25 cellular contexts compared by ENCODE assay signal in the genomic region with DNA sequence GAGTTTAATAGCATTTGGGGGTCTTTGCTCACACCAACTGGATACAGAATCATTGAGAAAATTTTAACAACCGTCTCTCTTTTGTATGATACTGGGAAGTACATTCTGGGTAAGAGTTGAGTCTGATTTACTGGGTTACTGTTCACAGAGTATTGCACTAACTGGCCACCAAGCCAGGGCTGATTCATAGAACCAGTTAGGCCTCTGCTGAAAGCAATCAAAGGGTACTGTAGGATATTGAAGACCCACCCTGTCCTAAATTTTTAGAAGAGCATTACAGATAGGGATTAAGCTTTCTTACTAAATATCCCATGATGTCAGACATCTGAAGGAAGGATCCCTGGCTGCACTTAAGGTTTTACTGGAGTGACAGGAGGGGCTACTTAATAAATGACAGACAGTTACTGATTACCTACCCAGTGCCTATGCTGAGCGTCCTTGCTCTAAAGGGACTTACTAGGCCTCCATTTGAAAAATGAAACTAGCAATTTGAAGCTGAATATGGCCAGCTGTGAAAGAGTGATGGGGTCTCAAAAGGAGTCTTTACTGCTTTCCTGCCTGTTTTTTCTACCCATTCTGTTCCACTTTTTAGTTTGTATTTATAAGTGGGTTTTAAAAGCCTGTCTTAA.
A peak's percentile ranks its signal among the peaks of the same experiment; 100 is the strongest.
DNase-seq lines count a peak whose midpoint lies in the region; ATAC-seq, FAIRE-seq and TF ChIP-seq lines count a peak whose summit lies in the region.
"Had no signal": no experiment of that assay in that cellular context is flagged by ENCODE, and none has a peak within 500 bp of the region (broad histone marks: within the 10 kb centered on the region; RNA-seq: fewer than 3 reads in every experiment).

No MANE protein-coding gene starts in this region.

- H3K4me1 ChIP-seq in GM12878 (ENCODE audit: control insufficient read depth, insufficient read depth, low read length) (no peaks in the 10 kb centered on the region), PC-9 (replicated peaks; ENCODE audit: insufficient read depth) (no peaks in the 10 kb centered on the region), esophagus squamous epithelium (peaks cover 0 to 14% (median 0%) of the 10 kb centered on the region in 3 donors)

- H3K9me3 ChIP-seq in GM12878 (replicated peaks; ENCODE audit: control insufficient read depth, insufficient read depth, low read length) = no peaks in the 10 kb centered on the region
- no peaks in the 10 kb centered on the region for H3K9me3 ChIP-seq in PC-9 (ENCODE audit: insufficient read depth, low read depth)
- no peaks in the 10 kb centered on the region for H3K9me3 ChIP-seq in esophagus squamous epithelium
- H3K9me3 ChIP-seq: MG63 had no signal

- DNase-seq in GM12878 (ENCODE audit: low read depth, low spot score) = no peak
- peak; percentile 28 for DNase-seq in left kidney (ENCODE audit: low read depth, low spot score)
- DNase-seq in PC-9 = no peak
- no peak for DNase-seq in esophagus squamous epithelium (lab: John Stamatoyannopoulos, UW)
- DNase-seq in omental fat pad (ENCODE audit: low spot score) = no peak
- DNase-seq in NCI-H1694 treated with DMSO at 0.1 percent for 48 hours (lab: John Stamatoyannopoulos, UW) = no peak
- DNase-seq: GDM1, H7, HFFc6, MG63, NCI-H1092, NCI-H1436 treated with DMSO at 0.1 percent for 48 hours, NCI-H2029, NCI-H2171 treated with DMSO at 0.1 percent for 48 hours, NCI-H446 treated with DMSO at 0.1 percent for 48 hours, NCI-H526 treated with DMSO at 0.1 percent for 48 hours, SIG-M5, T-cell had no signal

- no peak overlapping the region for H3K4me3 ChIP-seq in GM12878
- H3K4me3 ChIP-seq in PC-9 = no peak overlapping the region
- H3K4me3 ChIP-seq in esophagus squamous epithelium = no peak overlapping the region
- H3K4me3 ChIP-seq: K562, MG63 had no signal

- intact Hi-C loops in GM12878 (cut with micrococcal nuclease; ENCODE audit: unreplicated experiment) (no loop called here), PC-9 (cut with micrococcal nuclease; ENCODE audit: unreplicated experiment) (no loop called here), esophagus squamous epithelium (cut with DNase I) (no loop called here)

- no peaks in the 10 kb centered on the region for H3F3A ChIP-seq in PC-9 (ENCODE audit: insufficient read depth, low read depth)

- H3K27ac ChIP-seq in GM12878 (ENCODE audit: control insufficient read depth, insufficient read depth) = no peak overlapping the region
- H3K27ac ChIP-seq in PC-9 = no peak overlapping the region
- H3K27ac ChIP-seq in esophagus squamous epithelium = no peak overlapping the region
- H3K27ac ChIP-seq: HL-60 had no signal

- CTCF ChIA-PET in GM12878 (lab: Yijun Ruan, JAX) = interaction anchor here (1.1 kb wide), 1 partner anchor 37 kb away, joined by 3 read pairs; no protein-coding TSS in a partner anchor
- CTCF ChIA-PET in PC-9 (lab: Charles Lee) = no interaction called here

- POLR2A ChIA-PET in GM12878 (lab: Charles Lee) = no interaction called here
- POLR2A ChIA-PET in PC-9 (lab: Charles Lee; ENCODE audit: unreplicated experiment) = no interaction called here

- no peaks in the 10 kb centered on the region for H3K9me2 ChIP-seq in PC-9 (ENCODE audit: insufficient read depth)

- BruUV-seq in GM12878 (replicated peaks; lab: Mats Ljungman, UMichigan) (no TSS peak), PC-9 (replicated peaks; lab: Mats Ljungman, UMichigan) (no TSS peak)

- TF ChIP-seq RAD21 in GM12878 (IDR thresholded peaks at IDR 0.05; ENCODE audit: insufficient read depth, low read depth, low read length) = no peak

- ATAC-seq in GM18861 (IDR thresholded peaks at IDR 0.05; ENCODE audit: unreplicated experiment) = peak; percentile 48
- peak; percentile 52 for ATAC-seq in GM19452 (IDR thresholded peaks at IDR 0.05; ENCODE audit: unreplicated experiment)
- ATAC-seq in GM12878 = peak; percentile 20; the same call in 1 of the 3 replicates
- no peak for ATAC-seq in omental fat pad (ENCODE audit: low FRiP score)
- ATAC-seq: HepG2, K562, SK-N-SH treated with all-trans-retinoic acid at 6 μM for 48 hours, T-cell had no signal

- no peak overlapping the region for H3K9ac ChIP-seq in GM12878 (ENCODE audit: control insufficient read depth, insufficient read depth, low read length)

- no peak for TF ChIP-seq EP300 in GM12878 (IDR thresholded peaks at IDR 0.05; ENCODE audit: borderline replicate concordance in 1 of 2, control insufficient read depth in 1 of 2, low read depth in 2 of 2, low read length in 2 of 2)

- no peak overlapping the region for H3K4me2 ChIP-seq in GM12878 (ENCODE audit: control insufficient read depth, insufficient read depth)
- no peak overlapping the region for H3K4me2 ChIP-seq in PC-9

- H2AFZ ChIP-seq in GM12878 (ENCODE audit: control insufficient read depth, low read depth, low read length) = no peak overlapping the region
- no peak overlapping the region for H2AFZ ChIP-seq in PC-9

- 22% methylated on average over 2 of the region's 2 CpGs for WGBS in GM12878 (ENCODE audit: insufficient coverage, insufficient replicate concordance, low lambda C conversion rate, missing lambda C conversion rate)
- WGBS in esophagus squamous epithelium, 2 donors = 81 to 89% methylated on average over 2 of the region's 2 CpGs

- TF ChIP-seq POLR2A in GM12878 (IDR thresholded peaks at IDR 0.05; ENCODE audit: low read depth, low read length) (no peak), esophagus squamous epithelium (IDR thresholded peaks at IDR 0.05) (no peak)

- FAIRE-seq in GM12878 (lab: Jason Lieb, UNC) = no peak
- FAIRE-seq: A204.1, HepG2, K562 had no signal

- H3K79me2 ChIP-seq in GM12878 (ENCODE audit: control insufficient read depth, insufficient read depth, low read length) (no peaks in the 10 kb centered on the region), PC-9 (ENCODE audit: low read depth) (no peaks in the 10 kb centered on the region)

- in situ Hi-C loops in GM12878 (cut with MboI) = no loop called here

- TF ChIP-seq CTCF in GM12878 (IDR thresholded peaks at IDR 0.05 in 2 of 3, conservative IDR thresholded peaks at IDR 0.05 in 1 of 3; ENCODE audit: control insufficient read depth in 2 of 3, extremely low read depth in 1 of 3, insufficient read depth in 1 of 3, low read depth in 3 of 3, low read length in 3 of 3) (no peak), PC-9 (conservative IDR thresholded peaks at IDR 0.05) (no peak), esophagus squamous epithelium (IDR thresholded peaks at IDR 0.05) (no peak), omental fat pad (IDR thresholded peaks at IDR 0.05) (no peak)

- H4K20me1 ChIP-seq in GM12878 (ENCODE audit: control insufficient read depth, insufficient read depth) (no peaks in the 10 kb centered on the region), PC-9 (ENCODE audit: insufficient read depth) (no peaks in the 10 kb centered on the region)

- SMC1A ChIA-PET in GM12878 (lab: Charles Lee; ENCODE audit: uncharacterized antibody, unreplicated experiment) = interaction anchor here (0.7 kb wide), 1 partner anchor 9 kb away, joined by 3 read pairs; no protein-coding TSS in a partner anchor

- RAD21 ChIA-PET in GM12878 (lab: Charles Lee; ENCODE audit: unreplicated experiment) = interaction anchor here (1.4 kb wide), 1 partner anchor 144 kb away, joined by 3 read pairs; no protein-coding TSS in a partner anchor

- H3K27me3 ChIP-seq in GM12878 (replicated peaks in 1 of 2; ENCODE audit: control insufficient read depth in 2 of 2, insufficient read depth in 2 of 2, low read length in 1 of 2) = no peaks in the 10 kb centered on the region
- H3K27me3 ChIP-seq in PC-9 (ENCODE audit: insufficient read depth, low read depth) = no peaks in the 10 kb centered on the region
- no peaks in the 10 kb centered on the region for H3K27me3 ChIP-seq in esophagus squamous epithelium
- H3K27me3 ChIP-seq: MG63 had no signal

- H3K36me3 ChIP-seq in GM12878 (ENCODE audit: control insufficient read depth in 2 of 2, insufficient read depth in 2 of 2, low read length in 1 of 2) (no peaks in the 10 kb centered on the region; a peak in 1 of 4 replicates), PC-9 (ENCODE audit: low read depth) (no peaks in the 10 kb centered on the region), esophagus squamous epithelium (peaks cover 0 to 4% (median 0%) of the 10 kb centered on the region in 3 donors)
- H3K36me3 ChIP-seq: MG63 had no signal

TF ChIP-seq in GM12878, 131 proteins besides CTCF, POLR2A, EP300 and RAD21 (continues in another document):
- no peak for TF ChIP-seq SREBF1 (IDR thresholded peaks at IDR 0.05; ENCODE audit: low read length)
- TF ChIP-seq WRNIP1 (IDR thresholded peaks at IDR 0.05; ENCODE audit: borderline replicate concordance, low read depth, low read length) = no peak
- TF ChIP-seq, protein P1, sequence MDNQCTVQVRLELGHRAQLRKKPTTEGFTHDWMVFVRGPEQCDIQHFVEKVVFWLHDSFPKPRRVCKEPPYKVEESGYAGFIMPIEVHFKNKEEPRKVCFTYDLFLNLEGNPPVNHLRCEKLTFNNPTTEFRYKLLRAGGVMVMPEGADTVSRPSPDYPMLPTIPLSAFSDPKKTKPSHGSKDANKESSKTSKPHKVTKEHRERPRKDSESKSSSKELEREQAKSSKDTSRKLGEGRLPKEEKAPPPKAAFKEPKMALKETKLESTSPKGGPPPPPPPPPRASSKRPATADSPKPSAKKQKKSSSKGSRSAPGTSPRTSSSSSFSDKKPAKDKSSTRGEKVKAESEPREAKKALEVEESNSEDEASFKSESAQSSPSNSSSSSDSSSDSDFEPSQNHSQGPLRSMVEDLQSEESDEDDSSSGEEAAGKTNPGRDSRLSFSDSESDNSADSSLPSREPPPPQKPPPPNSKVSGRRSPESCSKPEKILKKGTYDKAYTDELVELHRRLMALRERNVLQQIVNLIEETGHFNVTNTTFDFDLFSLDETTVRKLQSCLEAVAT (IDR thresholded peaks at IDR 0.05) = no peak
- TF ChIP-seq YY1 (IDR thresholded peaks at IDR 0.05; ENCODE audit: low read depth, low read length) = no peak
- TF ChIP-seq, protein P2, sequence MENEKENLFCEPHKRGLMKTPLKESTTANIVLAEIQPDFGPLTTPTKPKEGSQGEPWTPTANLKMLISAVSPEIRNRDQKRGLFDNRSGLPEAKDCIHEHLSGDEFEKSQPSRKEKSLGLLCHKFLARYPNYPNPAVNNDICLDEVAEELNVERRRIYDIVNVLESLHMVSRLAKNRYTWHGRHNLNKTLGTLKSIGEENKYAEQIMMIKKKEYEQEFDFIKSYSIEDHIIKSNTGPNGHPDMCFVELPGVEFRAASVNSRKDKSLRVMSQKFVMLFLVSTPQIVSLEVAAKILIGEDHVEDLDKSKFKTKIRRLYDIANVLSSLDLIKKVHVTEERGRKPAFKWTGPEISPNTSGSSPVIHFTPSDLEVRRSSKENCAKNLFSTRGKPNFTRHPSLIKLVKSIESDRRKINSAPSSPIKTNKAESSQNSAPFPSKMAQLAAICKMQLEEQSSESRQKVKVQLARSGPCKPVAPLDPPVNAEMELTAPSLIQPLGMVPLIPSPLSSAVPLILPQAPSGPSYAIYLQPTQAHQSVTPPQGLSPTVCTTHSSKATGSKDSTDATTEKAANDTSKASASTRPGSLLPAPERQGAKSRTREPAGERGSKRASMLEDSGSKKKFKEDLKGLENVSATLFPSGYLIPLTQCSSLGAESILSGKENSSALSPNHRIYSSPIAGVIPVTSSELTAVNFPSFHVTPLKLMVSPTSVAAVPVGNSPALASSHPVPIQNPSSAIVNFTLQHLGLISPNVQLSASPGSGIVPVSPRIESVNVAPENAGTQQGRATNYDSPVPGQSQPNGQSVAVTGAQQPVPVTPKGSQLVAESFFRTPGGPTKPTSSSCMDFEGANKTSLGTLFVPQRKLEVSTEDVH (IDR thresholded peaks at IDR 0.05; ENCODE audit: low read depth, partially characterized antibody) = no peak
